ENCODE assay signal across 25 cellular contexts in the genomic region with DNA sequence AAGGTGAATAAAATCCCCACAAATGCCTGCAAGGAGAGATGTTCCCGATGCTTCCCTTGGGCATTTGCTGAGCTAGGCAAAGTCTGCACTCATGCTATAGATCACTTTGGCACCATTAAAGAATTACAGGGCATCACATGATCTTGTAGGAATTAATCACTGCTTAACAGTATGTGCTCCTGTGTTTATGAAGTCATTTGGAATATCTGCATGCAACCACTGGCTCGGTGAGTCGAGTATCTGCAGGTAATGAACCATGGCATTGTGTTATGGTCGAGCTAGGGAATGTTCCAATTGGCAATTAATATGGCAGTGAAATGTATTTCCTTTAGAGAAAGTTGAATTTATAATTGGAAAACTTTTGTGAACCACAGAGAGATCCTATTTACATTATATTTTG.
DNase-seq lines count a peak whose midpoint lies in the region; ATAC-seq and TF ChIP-seq lines count a peak whose summit lies in the region.
"Had no signal": no experiment of that assay in that cellular context is flagged by ENCODE, and none has a peak within 500 bp of the region (broad histone marks: within the 10 kb centered on the region; RNA-seq: fewer than 3 reads in every experiment).

No MANE protein-coding gene starts in this region.

- H3K4me3 ChIP-seq in RWPE2 (ENCODE audit: severe bottlenecking) (no peak overlapping the region), epithelial cell of proximal tubule (ENCODE audit: low read depth, low read length) (no peak overlapping the region)
- H3K4me3 ChIP-seq: A549; BLaER1 treated with 17β-estradiol and CSF1 and Interleukin-3, amounts not matched to agents 10 nM and 100 nM had no signal

- H3K4me1 ChIP-seq in RWPE2 (ENCODE audit: insufficient read depth, poor library complexity, severe bottlenecking) = no peaks in the 10 kb centered on the region
- H3K4me1 ChIP-seq: A549 had no signal

- intact Hi-C loops in activated CD4-positive, alpha-beta memory T cell treated with anti-CD3 and anti-CD28 coated beads for 36 hours (cut with micrococcal nuclease) = no loop called here

- peak; percentile 35; the same call in 1 of the 3 replicates for ATAC-seq in RWPE2 (ENCODE audit: low read depth)
- ATAC-seq: A549, HCT116 had no signal

- H3K4me3 Mint-ChIP-seq in activated CD4-positive, alpha-beta memory T cell treated with anti-CD3 and anti-CD28 coated beads for 36 hours = no peak overlapping the region
- H3K4me3 Mint-ChIP-seq: CD4-positive, alpha-beta T cell had no signal

- H3K27ac Mint-ChIP-seq in activated CD4-positive, alpha-beta memory T cell treated with anti-CD3 and anti-CD28 coated beads for 36 hours = no peak overlapping the region
- H3K27ac Mint-ChIP-seq: CD4-positive, alpha-beta T cell had no signal

- no peaks in the 10 kb centered on the region for H3K4me1 Mint-ChIP-seq in activated CD4-positive, alpha-beta memory T cell treated with anti-CD3 and anti-CD28 coated beads for 36 hours (ENCODE audit: low read depth)

- no peak overlapping the region for H3K27ac ChIP-seq in RWPE2 (ENCODE audit: poor library complexity, severe bottlenecking)
- no peak overlapping the region for H3K27ac ChIP-seq in caudate nucleus (ENCODE audit: low read depth, low read length)
- H3K27ac ChIP-seq: A549; BLaER1 treated with 17β-estradiol and CSF1 and Interleukin-3, amounts not matched to agents 10 nM and 100 nM; HL-60 had no signal

- POLR2A ChIA-PET in activated CD4-positive, alpha-beta memory T cell treated with anti-CD3 and anti-CD28 coated beads for 36 hours (lab: Charles Lee) = no interaction called here

- no peaks in the 10 kb centered on the region for H3K27me3 Mint-ChIP-seq in activated CD4-positive, alpha-beta memory T cell treated with anti-CD3 and anti-CD28 coated beads for 36 hours
- H3K27me3 Mint-ChIP-seq: CD4-positive, alpha-beta T cell had no signal

- DNase-seq in Caki2 (ENCODE audit: low read depth) (peak; percentile 22), RWPE2 (ENCODE audit: low spot score) (no peak), epithelial cell of proximal tubule (ENCODE audit: low read depth) (peak; percentile 63), kidney tubule cell (ENCODE audit: low spot score) (peak; percentile 65), caudate nucleus (lab: John Stamatoyannopoulos, UW) (no peak), HT-29 (ENCODE audit: low spot score) (no peak)
- DNase-seq in stimulated activated CD4-positive, alpha-beta T cell treated with anti-CD3 and anti-CD28 coated beads, Interleukin-4, amount 100 ng/mL, for 4 hours = no peak
- no peak for DNase-seq in activated CD4-positive, alpha-beta memory T cell treated with anti-CD3 and anti-CD28 coated beads for 36 hours
- DNase-seq: AML-193; CD4-positive, alpha-beta T cell; COR-L47; GF-D8; NCI-H1048; NCI-H1417; NCI-H1694; NCI-H2029 treated with DMSO at 0.1 percent for 48 hours; NCI-H2171; NCI-H226; NCI-H524; RPMI8226; SHP77 had no signal

- H3K9me3 ChIP-seq in RWPE2 (ENCODE audit: severe bottlenecking) = no peaks in the 10 kb centered on the region
- H3K9me3 ChIP-seq: A549 had no signal

- no peaks in the 10 kb centered on the region for H3K27me3 ChIP-seq in RWPE2 (ENCODE audit: insufficient read depth, poor library complexity, severe bottlenecking)
- H3K27me3 ChIP-seq: BLaER1 treated with 17β-estradiol and CSF1 and Interleukin-3, amounts not matched to agents 10 nM and 100 nM had no signal

- CTCF ChIA-PET in activated CD4-positive, alpha-beta memory T cell treated with anti-CD3 and anti-CD28 coated beads for 36 hours (lab: Charles Lee) = no interaction called here

- H3K36me3 Mint-ChIP-seq in activated CD4-positive, alpha-beta memory T cell treated with anti-CD3 and anti-CD28 coated beads for 36 hours = no peaks in the 10 kb centered on the region

- H3K9me3 Mint-ChIP-seq in activated CD4-positive, alpha-beta memory T cell treated with anti-CD3 and anti-CD28 coated beads for 36 hours = peaks cover 8% of the 10 kb centered on the region

- H3K36me3 ChIP-seq in RWPE2 (ENCODE audit: low read depth) = no peaks in the 10 kb centered on the region
- H3K36me3 ChIP-seq: BLaER1 treated with 17β-estradiol and CSF1 and Interleukin-3, amounts not matched to agents 10 nM and 100 nM had no signal

- in situ Hi-C loops in Caki2 (cut with HindIII; ENCODE audit: low pct_unique_long_range_greater_than_20kb, low sequenced_read_pairs) = no loop called here

- no peak for TF ChIP-seq CTCF in RWPE2 (IDR thresholded peaks at IDR 0.05; ENCODE audit: poor library complexity, severe bottlenecking)
- no peak for TF ChIP-seq CTCF in epithelial cell of proximal tubule (conservative IDR thresholded peaks at IDR 0.05; ENCODE audit: low read depth, low read length)

Comparison
In these comparisons a context has a peak if more than half of its experiments do, and no peak if none do; other contexts are left out.
1. DNase-seq: peak in Caki2 (single experiment), epithelial cell of proximal tubule (single experiment) and kidney tubule cell (single experiment); none in RWPE2 (single experiment), stimulated activated CD4-positive, alpha-beta T cell treated with anti-CD3 and anti-CD28 coated beads, Interleukin-4, amount 100 ng/mL, for 4 hours (0 of 2), caudate nucleus (0 of 61), activated CD4-positive, alpha-beta memory T cell treated with anti-CD3 and anti-CD28 coated beads for 36 hours (single experiment) and HT-29 (single experiment).